ENCODE assay signal across 12 cellular contexts in the genomic region with DNA sequence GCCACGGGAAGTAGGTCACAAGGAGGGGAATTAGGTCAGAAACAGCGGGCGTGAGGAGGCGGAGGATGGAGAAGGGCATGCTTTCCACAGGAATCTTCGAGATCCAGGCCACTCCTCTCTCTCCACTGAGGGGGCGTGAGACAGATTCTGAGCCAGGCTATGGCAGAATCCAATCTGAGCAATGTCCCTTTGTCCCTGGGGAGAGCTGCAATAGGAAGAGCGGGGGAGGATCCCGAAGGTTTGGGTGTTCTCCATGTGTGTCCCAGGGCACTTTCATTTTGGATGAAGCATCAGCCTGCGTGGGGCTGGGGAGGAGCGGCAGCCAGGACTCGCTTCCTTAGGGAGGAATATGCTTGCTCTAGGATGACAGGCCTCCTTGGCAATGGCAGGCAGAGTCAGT.
DNase-seq lines count a peak whose midpoint lies in the region; ATAC-seq and TF ChIP-seq lines count a peak whose summit lies in the region.
"Had no signal": no experiment of that assay in that cellular context is flagged by ENCODE, and none has a peak within 500 bp of the region (broad histone marks: within the 10 kb centered on the region; RNA-seq: fewer than 3 reads in every experiment).

No MANE protein-coding gene starts in this region.

- intact Hi-C loops in gastrocnemius medialis (cut with DNase I; ENCODE audit: low total_unique reads): loop anchor here (5.0 kb wide), 1 partner anchor 84 kb away; the partner anchor contains the start of gene LIPG

- H3K36me3 ChIP-seq in gastrocnemius medialis: no peaks in the 10 kb centered on the region
- H3K36me3 ChIP-seq: Peyer's patch had no signal

- DNase-seq in EL (peak; percentile 46), cerebellar cortex (ENCODE audit: low spot score) (peak; percentile 59), islet precursor cell (peak; percentile 45), gastrocnemius medialis (peak; percentile 35 to 76), activated gamma-delta T cell treated with Interleukin-2 at 50 U/mL for 16 hours (no peak)
- DNase-seq: CD8-positive, alpha-beta T cell; NCI-H1930; small intestine had no signal

- no peak for TF ChIP-seq POLR2A in gastrocnemius medialis (IDR thresholded peaks at IDR 0.05)

- no peaks in the 10 kb centered on the region for H3K27me3 ChIP-seq in gastrocnemius medialis
- H3K27me3 ChIP-seq: Peyer's patch had no signal

- no peaks in the 10 kb centered on the region for H3K9me3 ChIP-seq in gastrocnemius medialis
- H3K9me3 ChIP-seq: Peyer's patch had no signal

- no peak overlapping the region for H3K4me3 ChIP-seq in gastrocnemius medialis
- H3K4me3 ChIP-seq: Peyer's patch had no signal

- peaks cover 15 to 26% of the 10 kb centered on the region in 2 donors for H3K4me1 ChIP-seq in gastrocnemius medialis

- no peak for TF ChIP-seq CTCF in gastrocnemius medialis (IDR thresholded peaks at IDR 0.05 in 4 of 5, conservative IDR thresholded peaks at IDR 0.05 in 1 of 5)

- peak overlapping the region; percentile 7 to 80 (median 16) for H3K27ac ChIP-seq in gastrocnemius medialis

- in situ Hi-C loops in gastrocnemius medialis (cut with MboI; ENCODE audit: low sequenced_read_pairs in 4 of 4): no loop called here

- ATAC-seq in gastrocnemius medialis (peak; percentile 28 to 35), GM19397 (IDR thresholded peaks at IDR 0.05; ENCODE audit: unreplicated experiment) (no peak), GM18519 (IDR thresholded peaks at IDR 0.05; ENCODE audit: low FRiP score, unreplicated experiment) (no peak), GM19035 (IDR thresholded peaks at IDR 0.05; ENCODE audit: unreplicated experiment) (no peak)
- ATAC-seq: CD8-positive, alpha-beta T cell had no signal

Comparison
In these comparisons a context has a peak if more than half of its experiments do, and no peak if none do; other contexts are left out.
1. ATAC-seq: peak in gastrocnemius medialis (2 of 2); none in GM19397 (single experiment), GM18519 (single experiment) and GM19035 (single experiment).